ENCODE assay signal across 8 cellular contexts in genomic region chr1:116824631-116825399, GRCh38.
DNase-seq lines count a peak whose midpoint lies in the region; ATAC-seq and TF ChIP-seq lines count a peak whose summit lies in the region.

No MANE protein-coding gene starts in this region.

- no peak for TF ChIP-seq CTCF in fibroblast of pulmonary artery (IDR thresholded peaks at IDR 0.05; ENCODE audit: low read length, missing control alignments)

- DNase-seq in Right ventricle myocardium superior (no peak), Right ventricle myocardium inferior (ENCODE audit: missing footprints) (no peak), NCI-H774 (lab: John Stamatoyannopoulos, UW) (peak; percentile 6), fibroblast of pulmonary artery (ENCODE audit: low read depth) (peak; percentile 56), superior temporal gyrus (ENCODE audit: extremely low spot score) (peak; percentile 44), NCI-H1436 (lab: John Stamatoyannopoulos, UW) (no peak), ureter (ENCODE audit: low spot score) (no peak), GDM1 (lab: John Stamatoyannopoulos, UW) (no peak)

- ATAC-seq in Right ventricle myocardium superior (ENCODE audit: poor library complexity), result peak; percentile 18
- ATAC-seq in Right ventricle myocardium inferior, result no peak

- intact Hi-C loops in Right ventricle myocardium superior (cut with DNase I), result no loop called here
- intact Hi-C loops in Right ventricle myocardium inferior (cut with DNase I), result no loop called here

- H3K4me3 ChIP-seq in fibroblast of pulmonary artery (replicated peaks; ENCODE audit: low read depth, low read length), result no peak overlapping the region

Comparison
In these comparisons a context has a peak if more than half of its experiments do, and no peak if none do; other contexts are left out.
1. DNase-seq: peak in NCI-H774 (single experiment), fibroblast of pulmonary artery (single experiment) and superior temporal gyrus (single experiment); none in Right ventricle myocardium superior (single experiment), Right ventricle myocardium inferior (single experiment), NCI-H1436 (single experiment), ureter (single experiment) and GDM1 (single experiment).